Comparison of ENCODE assay signal across 21 cellular contexts in the genomic region with DNA sequence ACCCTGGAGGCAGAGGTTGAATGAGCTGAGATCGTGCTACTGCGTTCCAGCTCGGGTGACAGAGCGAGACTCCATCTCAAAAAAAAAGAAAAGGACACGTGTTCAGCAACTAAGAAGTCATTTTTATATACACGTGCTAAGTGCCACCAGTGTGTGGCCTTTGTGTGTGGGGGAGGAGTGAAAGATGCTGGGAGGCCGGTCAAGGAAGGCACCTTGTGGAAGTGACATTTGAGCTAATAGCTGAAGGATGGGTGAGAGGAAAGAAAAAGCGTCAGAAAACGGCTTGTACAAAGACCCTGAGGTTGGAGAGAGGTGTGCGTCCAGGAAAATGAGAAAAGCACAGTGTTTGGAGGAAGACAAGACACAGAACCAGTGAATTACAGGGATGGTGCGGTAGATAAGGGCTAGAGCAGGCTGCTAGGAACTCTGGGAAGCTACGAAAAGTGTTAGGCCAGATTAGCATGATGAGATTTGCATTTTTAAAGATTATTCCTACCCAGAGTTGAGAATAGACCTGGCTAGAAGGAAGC. TPM values are rescaled to one million over a fixed set of nuclear protein-coding genes. Genes with fewer than 3 reads are reported as not detected.
A peak's percentile ranks its signal among the peaks of the same experiment; 100 is the strongest.
DNase-seq lines count a peak whose midpoint lies in the region; ATAC-seq, FAIRE-seq and TF ChIP-seq lines count a peak whose summit lies in the region.
"Had no signal": no experiment of that assay in that cellular context is flagged by ENCODE, and none has a peak within 500 bp of the region (broad histone marks: within the 10 kb centered on the region; RNA-seq: fewer than 3 reads in every experiment).

No MANE protein-coding gene starts in this region.

- H4K91ac ChIP-seq in mesenchymal stem cell (ENCODE audit: low read length): no peak overlapping the region

- intact Hi-C loops in left ventricle myocardium inferior (cut with micrococcal nuclease) (no loop called here), left cardiac atrium (cut with DNase I) (loop anchor here in 1 of 2 donors (10.0 kb wide), 2 partner anchors 115 to 385 kb away; no protein-coding TSS in a partner anchor), activated B cell treated with CpG ODN at 0.5 μM for 24 hours (cut with micrococcal nuclease) (no loop called here), MCF 10A (cut with micrococcal nuclease) (no loop called here)

- TF ChIP-seq CTCF in left ventricle myocardium inferior (IDR thresholded peaks at IDR 0.05; ENCODE audit: borderline replicate concordance) (no peak), activated B cell treated with CpG ODN at 0.5 μM for 24 hours (IDR thresholded peaks at IDR 0.05) (no peak), type B pancreatic cell (conservative IDR thresholded peaks at IDR 0.05) (no peak), MCF 10A (IDR thresholded peaks at IDR 0.05; ENCODE audit: unreplicated experiment) (no peak)

- no peak overlapping the region for H3K9ac ChIP-seq in mesenchymal stem cell (ENCODE audit: low read length)

- CTCF ChIA-PET in activated B cell treated with CpG ODN at 0.5 μM for 24 hours (lab: Charles Lee): no interaction called here
- CTCF ChIA-PET in MCF 10A (lab: Yijun Ruan, JAX): interaction anchor here (0.7 kb wide), 1 partner anchor 9 kb away, joined by 3 read pairs; no protein-coding TSS in a partner anchor

- H4K8ac ChIP-seq in mesenchymal stem cell (ENCODE audit: low read length): no peak overlapping the region

- H3K9me3 ChIP-seq in left ventricle myocardium inferior (replicated peaks) (no peaks in the 10 kb centered on the region), mesenchymal stem cell (ENCODE audit: control insufficient read depth, low read length) (no peaks in the 10 kb centered on the region)
- H3K9me3 ChIP-seq: A549, heart left ventricle, tibial nerve had no signal

- H3K4me3 Mint-ChIP-seq in activated B cell treated with CpG ODN at 0.5 μM for 24 hours (no peak overlapping the region), type B pancreatic cell (peak overlapping the region; percentile 40), MCF 10A (ENCODE audit: unreplicated experiment) (no peak overlapping the region)

- H3K27me3 Mint-ChIP-seq in activated B cell treated with CpG ODN at 0.5 μM for 24 hours (no peaks in the 10 kb centered on the region), type B pancreatic cell (no peaks in the 10 kb centered on the region), MCF 10A (ENCODE audit: insufficient read depth, unreplicated experiment) (no peaks in the 10 kb centered on the region)

- H3K27ac ChIP-seq in left ventricle myocardium inferior (replicated peaks) (peak overlapping the region; percentile 32), mesenchymal stem cell (ENCODE audit: low read length, poor library complexity, severe bottlenecking) (no peak overlapping the region)
- H3K27ac ChIP-seq: A549, C4-2B, tibial nerve had no signal

- no peak overlapping the region for H2AFZ ChIP-seq in mesenchymal stem cell (ENCODE audit: low read depth, low read length)

- no peak overlapping the region for H3K23ac ChIP-seq in mesenchymal stem cell (ENCODE audit: low read length in 2 of 2)

- no peak overlapping the region for H3K18ac ChIP-seq in mesenchymal stem cell (ENCODE audit: low read depth in 1 of 2, low read length in 2 of 2)

- H3K4me1 Mint-ChIP-seq in activated B cell treated with CpG ODN at 0.5 μM for 24 hours (peaks cover 56% of the 10 kb centered on the region), type B pancreatic cell (ENCODE audit: unreplicated experiment) (peaks cover 42% of the 10 kb centered on the region), MCF 10A (ENCODE audit: insufficient read depth, unreplicated experiment) (peaks cover 27% of the 10 kb centered on the region)

- peak overlapping the region; percentile 30 for H3K27ac Mint-ChIP-seq in activated B cell treated with CpG ODN at 0.5 μM for 24 hours
- peak overlapping the region; percentile 62 for H3K27ac Mint-ChIP-seq in type B pancreatic cell
- no peak overlapping the region for H3K27ac Mint-ChIP-seq in MCF 10A (ENCODE audit: low read depth, unreplicated experiment)

- H3K14ac ChIP-seq in mesenchymal stem cell (ENCODE audit: low read length in 2 of 2): no peak overlapping the region

- H3K9me3 Mint-ChIP-seq in activated B cell treated with CpG ODN at 0.5 μM for 24 hours (no peaks in the 10 kb centered on the region), type B pancreatic cell (no peaks in the 10 kb centered on the region), MCF 10A (ENCODE audit: unreplicated experiment) (no peaks in the 10 kb centered on the region)

- H3K4me2 ChIP-seq in mesenchymal stem cell (ENCODE audit: low read length, poor library complexity, severe bottlenecking): no peak overlapping the region
- H3K4me2 ChIP-seq: A549 had no signal

- no peak for FAIRE-seq in RCC 7860 (lab: Jason Lieb, UNC)
- FAIRE-seq: A549, colon had no signal

- 84% methylated on average over 12 of the region's 12 CpGs for whole genome bisulfite sequencing in mesenchymal stem cell

- no peak overlapping the region for H2BK12ac ChIP-seq in mesenchymal stem cell (ENCODE audit: low read length in 2 of 2)

- H3K4me3 ChIP-seq in left ventricle myocardium inferior: no peak overlapping the region
- no peak overlapping the region for H3K4me3 ChIP-seq in mesenchymal stem cell (ENCODE audit: insufficient read depth in 1 of 2, low read depth in 1 of 2, low read length in 2 of 2)
- H3K4me3 ChIP-seq: A549, heart left ventricle, tibial nerve had no signal

- H3K27me3 ChIP-seq in left ventricle myocardium inferior (ENCODE audit: low read depth) (no peaks in the 10 kb centered on the region), mesenchymal stem cell (ENCODE audit: control insufficient read depth in 1 of 2, insufficient read depth in 1 of 2, low read length in 2 of 2) (no peaks in the 10 kb centered on the region)
- H3K27me3 ChIP-seq: heart left ventricle, tibial nerve had no signal

- H3K36me3 ChIP-seq in left ventricle myocardium inferior (no peaks in the 10 kb centered on the region), mesenchymal stem cell (ENCODE audit: control insufficient read depth in 1 of 2, insufficient read depth in 2 of 2, low read depth in 1 of 2, low read length in 2 of 2) (peaks cover 9 to 11% of the 10 kb centered on the region in 2 experiments)

- DNase-seq in left ventricle myocardium inferior: no peak
- no peak for DNase-seq in left cardiac atrium
- no peak for DNase-seq in activated B cell treated with CpG ODN at 0.5 μM for 24 hours
- no peak for DNase-seq in mesenchymal stem cell
- DNase-seq in type B pancreatic cell (ENCODE audit: extremely low spot score, unreplicated experiment): no peak
- DNase-seq in MCF 10A (ENCODE audit: unreplicated experiment): no peak
- DNase-seq in RCC 7860 (ENCODE audit: low spot score): no peak
- DNase-seq: activated CD4-positive, CD25-positive, alpha-beta regulatory T cell treated with anti-CD3 and anti-CD28 coated beads, Interleukin-2, amount 50 U/mL, for 72 hours; activated gamma-delta T cell treated with Interleukin-2 at 50 U/mL for 16 hours; EL; heart left ventricle; islet precursor cell; NCI-H1048; NCI-H774; occipital lobe; stimulated activated CD4-positive, alpha-beta T cell treated with anti-CD3 and anti-CD28 coated beads, Interleukin-4, amount 100 ng/mL, for 1 hour had no signal

- POLR2A ChIA-PET in activated B cell treated with CpG ODN at 0.5 μM for 24 hours (lab: Charles Lee) (no interaction called here), MCF 10A (lab: Yijun Ruan, JAX) (interaction anchor here (3.3 kb wide), 1 partner anchor 10 kb away, joined by 15 read pairs; no protein-coding TSS in a partner anchor)

- no TSS peak for BruUV-seq in MCF 10A (replicated peaks; lab: Mats Ljungman, UMichigan)

- H3K4me1 ChIP-seq in left ventricle myocardium inferior: peaks cover 72% of the 10 kb centered on the region
- H3K4me1 ChIP-seq in mesenchymal stem cell (ENCODE audit: control insufficient read depth, insufficient read depth, low read depth, low read length): peaks cover 4% of the 10 kb centered on the region

- H2AK5ac ChIP-seq in mesenchymal stem cell (ENCODE audit: low read length, severe bottlenecking): no peak overlapping the region

- ATAC-seq in left cardiac atrium (no peak), activated B cell treated with CpG ODN at 0.5 μM for 24 hours (ENCODE audit: low read depth) (no peak), GM18870 (IDR thresholded peaks at IDR 0.05; ENCODE audit: unreplicated experiment) (no peak)
- ATAC-seq: A549, heart left ventricle had no signal

- H2BK15ac ChIP-seq in mesenchymal stem cell (ENCODE audit: low read depth, poor library complexity, severe bottlenecking): peak overlapping the region; percentile 0

- H3K36me3 Mint-ChIP-seq in activated B cell treated with CpG ODN at 0.5 μM for 24 hours (ENCODE audit: low read depth) (peaks cover 24% of the 10 kb centered on the region), type B pancreatic cell (peaks cover 18% of the 10 kb centered on the region), MCF 10A (ENCODE audit: insufficient read depth, unreplicated experiment) (peaks cover 20% of the 10 kb centered on the region)

- no peak overlapping the region for H2BK120ac ChIP-seq in mesenchymal stem cell (ENCODE audit: low read depth, low read length)

- peaks cover 7% of the 10 kb centered on the region for H3K79me1 ChIP-seq in mesenchymal stem cell (replicated peaks; ENCODE audit: low read length, poor library complexity, severe bottlenecking)

- no peak overlapping the region for H3K4ac ChIP-seq in mesenchymal stem cell (ENCODE audit: low read depth in 1 of 2, low read length in 2 of 2)

- no peak overlapping the region for H2BK5ac ChIP-seq in mesenchymal stem cell (ENCODE audit: low read depth, low read length, poor library complexity, severe bottlenecking)

RNA-seq across cellular contexts. Expression of a gene that starts 11.6 kb away (rescaled TPM):
- total RNA-seq in left ventricle myocardium inferior: 33.3 TPM
- 10 to 100 TPM; 34.2 to 37.6 TPM for total RNA-seq in left cardiac atrium
- total RNA-seq in activated B cell treated with CpG ODN at 0.5 μM for 24 hours: 62.2 and 67.7 TPM in 2 replicates
- 12.3 TPM for polyA plus RNA-seq in mesenchymal stem cell (2013, experiment 1 of 2)
- polyA plus RNA-seq in mesenchymal stem cell (2013, experiment 2 of 2): 11.2 TPM
- 43.9 and 67.0 TPM in 2 replicates for total RNA-seq in type B pancreatic cell (ENCODE audit: low replicate concordance)
- 51.8 and 53.5 TPM in 2 replicates for total RNA-seq in MCF 10A (2022)
